ENCODE assay signal across 14 cellular contexts in genomic region chr14:59359451-59360124, GRCh38.
A peak's percentile ranks its signal among the peaks of the same experiment; 100 is the strongest.
DNase-seq lines count a peak whose midpoint lies in the region; ATAC-seq and TF ChIP-seq lines count a peak whose summit lies in the region.
"Had no signal": no experiment of that assay in that cellular context is flagged by ENCODE, and none has a peak within 500 bp of the region (broad histone marks: within the 10 kb centered on the region; RNA-seq: fewer than 3 reads in every experiment).

No MANE protein-coding gene starts in this region.

- TF ChIP-seq EP300 in upper lobe of left lung (IDR thresholded peaks at IDR 0.05) = no peak

- POLR2A ChIA-PET in activated CD4-positive, alpha-beta T cell treated with anti-CD3 and anti-CD28 coated beads, Interleukin-2, amount 10 ng/mL, durations not matched to agents 7 days and 5 days (lab: Charles Lee) = no interaction called here

- no peak overlapping the region for H3K27ac Mint-ChIP-seq in activated CD4-positive, alpha-beta T cell treated with anti-CD3 and anti-CD28 coated beads, Interleukin-2, amount 10 ng/mL, durations not matched to agents 7 days and 5 days
- H3K27ac Mint-ChIP-seq: stimulated activated effector memory CD8-positive, alpha-beta T cell treated with anti-CD3 and anti-CD28 coated beads, Interleukin-12 subunit alpha, Interleukin-12 subunit beta, amount 100 ng/mL, for 72 hours had no signal

- CTCF ChIA-PET in activated CD4-positive, alpha-beta T cell treated with anti-CD3 and anti-CD28 coated beads, Interleukin-2, amount 10 ng/mL, durations not matched to agents 7 days and 5 days (lab: Charles Lee) = interaction anchor here (1.1 kb wide), 1 partner anchor 9 kb away, joined by 3 read pairs; no protein-coding TSS in a partner anchor

- H3K27me3 ChIP-seq in cardiac muscle cell (no peaks in the 10 kb centered on the region), upper lobe of left lung (no peaks in the 10 kb centered on the region), adrenal gland (no peaks in the 10 kb centered on the region)
- H3K27me3 ChIP-seq: colonic mucosa, spleen had no signal

- no peaks in the 10 kb centered on the region for H3K9me3 ChIP-seq in cardiac muscle cell (ENCODE audit: low read depth)
- no peaks in the 10 kb centered on the region for H3K9me3 ChIP-seq in upper lobe of left lung
- no peaks in the 10 kb centered on the region for H3K9me3 ChIP-seq in adrenal gland (replicated peaks in 1 of 3)
- H3K9me3 ChIP-seq: colonic mucosa, spleen had no signal

- peaks cover 64% of the 10 kb centered on the region for H3K4me1 ChIP-seq in cardiac muscle cell (ENCODE audit: low read depth)
- peaks cover 37 to 53% (median 47%) of the 10 kb centered on the region in 4 donors for H3K4me1 ChIP-seq in upper lobe of left lung
- peaks cover 7 to 26% of the 10 kb centered on the region in 2 donors for H3K4me1 ChIP-seq in adrenal gland (replicated peaks in 1 of 2)

- no peak overlapping the region for H3K4me3 ChIP-seq in cardiac muscle cell
- H3K4me3 ChIP-seq in upper lobe of left lung = no peak overlapping the region
- no peak overlapping the region for H3K4me3 ChIP-seq in adrenal gland
- H3K4me3 ChIP-seq: colonic mucosa, spleen had no signal

- peak overlapping the region; percentile 100 for H3K27ac ChIP-seq in cardiac muscle cell
- H3K27ac ChIP-seq in epithelial cell of prostate = peak overlapping the region; percentile 92
- H3K27ac ChIP-seq in upper lobe of left lung = peak overlapping the region in 3 of 4 donors; percentile 21 to 68 (median 58)
- no peak overlapping the region for H3K27ac ChIP-seq in adrenal gland
- H3K27ac ChIP-seq: colonic mucosa had no signal

- TF ChIP-seq CTCF in cardiac muscle cell (IDR thresholded peaks at IDR 0.05; ENCODE audit: low read depth, low read length) = no peak
- TF ChIP-seq CTCF in upper lobe of left lung (IDR thresholded peaks at IDR 0.05) = no peak
- TF ChIP-seq CTCF in adrenal gland (IDR thresholded peaks at IDR 0.05) = no peak

- no peaks in the 10 kb centered on the region for H3K9me3 Mint-ChIP-seq in activated CD4-positive, alpha-beta T cell treated with anti-CD3 and anti-CD28 coated beads, Interleukin-2, amount 10 ng/mL, durations not matched to agents 7 days and 5 days
- H3K9me3 Mint-ChIP-seq: activated T-cell treated with anti-CD3 and anti-CD28 coated beads, Interleukin-2, amount 50 U/mL, for 4 hours; CD14-positive monocyte; stimulated activated effector memory CD8-positive, alpha-beta T cell treated with anti-CD3 and anti-CD28 coated beads, Interleukin-12 subunit alpha, Interleukin-12 subunit beta, amount 100 ng/mL, for 72 hours had no signal

- no peaks in the 10 kb centered on the region for H3K4me1 Mint-ChIP-seq in activated CD4-positive, alpha-beta T cell treated with anti-CD3 and anti-CD28 coated beads, Interleukin-2, amount 10 ng/mL, durations not matched to agents 7 days and 5 days
- H3K4me1 Mint-ChIP-seq: stimulated activated effector memory CD8-positive, alpha-beta T cell treated with anti-CD3 and anti-CD28 coated beads, Interleukin-12 subunit alpha, Interleukin-12 subunit beta, amount 100 ng/mL, for 72 hours had no signal

- ATAC-seq in left cardiac atrium = no peak
- no peak for ATAC-seq in upper lobe of left lung (ENCODE audit: low FRiP score in 2 of 2)
- ATAC-seq in GM18498 (IDR thresholded peaks at IDR 0.05; ENCODE audit: unreplicated experiment) = no peak
- ATAC-seq: activated T-cell treated with anti-CD3 and anti-CD28 coated beads, Interleukin-2, amount 50 U/mL, for 4 hours; stimulated activated effector memory CD8-positive, alpha-beta T cell treated with anti-CD3 and anti-CD28 coated beads, Interleukin-12 subunit alpha, Interleukin-12 subunit beta, amount 100 ng/mL, for 72 hours had no signal

- H3K36me3 ChIP-seq in cardiac muscle cell (peaks cover 3% of the 10 kb centered on the region), upper lobe of left lung (peaks cover 0 to 32% (median 11%) of the 10 kb centered on the region in 4 donors), adrenal gland (replicated peaks in 1 of 2) (peaks cover 0 to 19% of the 10 kb centered on the region in 2 donors)

- no peak overlapping the region for H3K4me3 Mint-ChIP-seq in activated CD4-positive, alpha-beta T cell treated with anti-CD3 and anti-CD28 coated beads, Interleukin-2, amount 10 ng/mL, durations not matched to agents 7 days and 5 days
- H3K4me3 Mint-ChIP-seq: activated T-cell treated with anti-CD3 and anti-CD28 coated beads, Interleukin-2, amount 50 U/mL, for 4 hours; stimulated activated effector memory CD8-positive, alpha-beta T cell treated with anti-CD3 and anti-CD28 coated beads, Interleukin-12 subunit alpha, Interleukin-12 subunit beta, amount 100 ng/mL, for 72 hours had no signal

- WGBS in upper lobe of left lung, 2 donors = 41 to 44% methylated on average over 4 of the region's 4 CpGs
- WGBS in adrenal gland, 4 donors = 68 to 72% (median 69%) methylated on average over 4 of the region's 4 CpGs

- peak in 1 of 2 donors; percentile 61 for DNase-seq in cardiac muscle cell (ENCODE audit: low read depth in 1 of 2, low spot score in 1 of 2)
- DNase-seq in left cardiac atrium = no peak
- peak; percentile 76 for DNase-seq in NCI-H526 treated with DMSO at 0.1 percent for 48 hours (lab: John Stamatoyannopoulos, UW)
- DNase-seq in epithelial cell of prostate (ENCODE audit: low read depth, low spot score) = no peak
- DNase-seq in upper lobe of left lung = no peak
- DNase-seq in adrenal gland = no peak
- no peak for DNase-seq in activated CD4-positive, alpha-beta T cell treated with anti-CD3 and anti-CD28 coated beads, Interleukin-2, amount 10 ng/mL, durations not matched to agents 7 days and 5 days
- DNase-seq: activated T-cell treated with anti-CD3 and anti-CD28 coated beads, Interleukin-2, amount 50 U/mL, for 4 hours; midbrain; spleen had no signal

- TF ChIP-seq POLR2A in upper lobe of left lung (IDR thresholded peaks at IDR 0.05) (no peak), adrenal gland (IDR thresholded peaks at IDR 0.05) (no peak)

- peaks cover 7% of the 10 kb centered on the region for H3K36me3 Mint-ChIP-seq in activated CD4-positive, alpha-beta T cell treated with anti-CD3 and anti-CD28 coated beads, Interleukin-2, amount 10 ng/mL, durations not matched to agents 7 days and 5 days (ENCODE audit: low read depth)

- intact Hi-C loops in left cardiac atrium (cut with DNase I) = loop anchor here in 1 of 2 donors (5.0 to 10.0 kb wide), 2 partner anchors 68 to 85 kb away; no protein-coding TSS in a partner anchor
- intact Hi-C loops in adrenal gland (cut with DNase I) = no loop called here

- H3K27me3 Mint-ChIP-seq in activated CD4-positive, alpha-beta T cell treated with anti-CD3 and anti-CD28 coated beads, Interleukin-2, amount 10 ng/mL, durations not matched to agents 7 days and 5 days = no peaks in the 10 kb centered on the region

Comparison
In these comparisons a context has a peak if more than half of its experiments do, and no peak if none do; other contexts are left out.
1. H3K27ac ChIP-seq: peak in cardiac muscle cell (single experiment), epithelial cell of prostate (single experiment) and upper lobe of left lung (3 of 4); none in adrenal gland (0 of 5).